Comparison of ENCODE assay signal across 1 cellular context in the genomic region with DNA sequence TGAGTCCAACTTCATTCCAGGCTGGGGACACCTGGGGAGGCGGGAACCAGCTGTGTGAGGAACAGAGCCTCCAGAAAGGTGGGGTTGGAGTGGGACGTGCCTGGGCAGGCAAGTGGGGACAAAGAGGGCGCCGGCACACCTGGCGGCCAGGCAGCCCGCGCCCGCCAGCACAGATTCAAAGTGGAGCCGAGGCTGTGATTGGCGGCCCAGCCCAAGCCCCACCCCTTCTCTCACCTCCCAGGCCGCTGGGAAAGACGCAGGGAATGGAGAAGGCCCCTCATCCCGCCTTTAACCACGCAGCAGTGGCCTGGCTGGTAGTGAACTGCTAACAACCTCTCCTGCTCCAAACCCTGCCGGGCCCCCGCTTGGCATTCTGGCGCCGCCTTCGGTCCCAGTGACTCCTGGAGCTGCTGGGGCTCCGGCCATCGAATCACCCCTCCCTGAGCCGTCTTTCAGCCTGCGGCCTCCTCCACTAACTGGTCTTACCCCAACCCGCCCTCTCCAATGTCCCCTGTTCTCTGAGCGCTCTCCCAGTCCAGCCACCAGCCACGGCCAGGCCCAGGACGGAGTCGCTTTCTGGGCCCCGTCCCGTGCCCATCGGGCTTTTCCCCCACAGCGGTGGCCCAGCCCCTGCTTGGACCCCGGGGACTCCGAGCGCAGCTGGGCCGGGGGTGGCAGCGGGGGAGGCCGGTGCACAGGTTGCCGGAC.
TF ChIP-seq lines count a peak whose summit lies in the region.

No MANE protein-coding gene starts in this region.

TF ChIP-seq in HepG2, 621 proteins besides CTCF, POLR2A, EP300 and RAD21 (continued from another document and continues in another):
- TF ChIP-seq ZNF709 (CRISPR knock-in tag; IDR thresholded peaks at IDR 0.05) (peak; percentile 83; the same call in 1 of the 2 replicates), PAXIP1 (CRISPR knock-in tag; conservative IDR thresholded peaks at IDR 0.05) (peak; percentile 8; the same call in 1 of the 2 replicates), ZNF354B (CRISPR knock-in tag; IDR thresholded peaks at IDR 0.05) (no peak), DPF2 (CRISPR knock-in tag; IDR thresholded peaks at IDR 0.05; ENCODE audit: borderline replicate concordance, low read depth) (no peak), ZSCAN12 (CRISPR knock-in tag; IDR thresholded peaks at IDR 0.05) (0 out of 2 replicates have a peak, but pooled peaks have one; percentile 30), THAP11 (CRISPR knock-in tag; IDR thresholded peaks at IDR 0.05) (no peak), SKIL (CRISPR knock-in tag; IDR thresholded peaks at IDR 0.05; ENCODE audit: borderline replicate concordance) (peak; percentile 56; the same call in 1 of the 2 replicates), HNRNPL (IDR thresholded peaks at IDR 0.05; ENCODE audit: low read depth, low read length) (peak; percentile 83; the same call in 1 of the 2 replicates), ETS1 (CRISPR knock-in tag; IDR thresholded peaks at IDR 0.05) (no peak; the same call in 1 of the 2 replicates), PCBP1 (IDR thresholded peaks at IDR 0.05; ENCODE audit: borderline replicate concordance, low read depth, low read length) (peak; percentile 91; the same call in 1 of the 2 replicates), PPARG (CRISPR knock-in tag; conservative IDR thresholded peaks at IDR 0.05) (0 out of 2 replicates have a peak, but pooled peaks have one; percentile 8), HNRNPLL (IDR thresholded peaks at IDR 0.05; ENCODE audit: low read depth, low read length, poor library complexity, severe bottlenecking) (peak; percentile 63), ZBTB46 (CRISPR knock-in tag; IDR thresholded peaks at IDR 0.05; ENCODE audit: borderline replicate concordance) (peak; percentile 72; the same call in 1 of the 2 replicates), SNAI1 (CRISPR knock-in tag; IDR thresholded peaks at IDR 0.05; ENCODE audit: borderline replicate concordance) (peak; percentile 92; the same call in 1 of the 2 replicates), U2AF1 (optimal IDR thresholded peaks at IDR 0.05; ENCODE audit: low read depth, low read length) (peak; percentile 85), MXD1 (CRISPR knock-in tag; IDR thresholded peaks at IDR 0.05) (peak; percentile 82), ZNF629 (CRISPR knock-in tag; conservative IDR thresholded peaks at IDR 0.05) (no peak), TCF12 (IDR thresholded peaks at IDR 0.05) (no peak), TCF12 (CRISPR knock-in tag; IDR thresholded peaks at IDR 0.05) (peak; percentile 85; the same call in 1 of the 2 replicates), PHF21A (CRISPR knock-in tag; IDR thresholded peaks at IDR 0.05) (no peak), ZBTB7B (CRISPR knock-in tag; IDR thresholded peaks at IDR 0.05) (peak; percentile 69), NFE2L2 (IDR thresholded peaks at IDR 0.05; ENCODE audit: low read length) (no peak), ZNF362 (CRISPR knock-in tag; IDR thresholded peaks at IDR 0.05; ENCODE audit: borderline replicate concordance) (0 out of 2 replicates have a peak, but pooled peaks have one; percentile 8), ZNF225 (CRISPR knock-in tag; IDR thresholded peaks at IDR 0.05) (no peak), SOX6 (IDR thresholded peaks at IDR 0.05) (no peak), SOX6 (CRISPR knock-in tag; IDR thresholded peaks at IDR 0.05) (peak; percentile 31; the same call in 1 of the 2 replicates), MED8 (CRISPR knock-in tag; IDR thresholded peaks at IDR 0.05; ENCODE audit: insufficient replicate concordance) (peak; percentile 60), HOXA3 (CRISPR knock-in tag; IDR thresholded peaks at IDR 0.05) (peak; percentile 33; the same call in 1 of the 2 replicates), BRD4 (CRISPR knock-in tag; IDR thresholded peaks at IDR 0.05) (peak; percentile 49), SAP130 (CRISPR knock-in tag; IDR thresholded peaks at IDR 0.05; ENCODE audit: low read depth) (peak; percentile 60)
- TF ChIP-seq, protein P1, sequence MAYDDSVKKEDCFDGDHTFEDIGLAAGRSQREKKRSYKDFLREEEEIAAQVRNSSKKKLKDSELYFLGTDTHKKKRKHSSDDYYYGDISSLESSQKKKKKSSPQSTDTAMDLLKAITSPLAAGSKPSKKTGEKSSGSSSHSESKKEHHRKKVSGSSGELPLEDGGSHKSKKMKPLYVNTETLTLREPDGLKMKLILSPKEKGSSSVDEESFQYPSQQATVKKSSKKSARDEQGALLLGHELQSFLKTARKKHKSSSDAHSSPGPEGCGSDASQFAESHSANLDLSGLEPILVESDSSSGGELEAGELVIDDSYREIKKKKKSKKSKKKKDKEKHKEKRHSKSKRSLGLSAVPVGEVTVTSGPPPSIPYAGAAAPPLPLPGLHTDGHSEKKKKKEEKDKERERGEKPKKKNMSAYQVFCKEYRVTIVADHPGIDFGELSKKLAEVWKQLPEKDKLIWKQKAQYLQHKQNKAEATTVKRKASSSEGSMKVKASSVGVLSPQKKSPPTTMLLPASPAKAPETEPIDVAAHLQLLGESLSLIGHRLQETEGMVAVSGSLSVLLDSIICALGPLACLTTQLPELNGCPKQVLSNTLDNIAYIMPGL (CRISPR knock-in tag; IDR thresholded peaks at IDR 0.05; ENCODE audit: borderline replicate concordance in 1 of 2, low read depth in 1 of 2): peak; percentile 43 to 68; a peak in 1 of 4 replicates
- TF ChIP-seq, protein P2, sequence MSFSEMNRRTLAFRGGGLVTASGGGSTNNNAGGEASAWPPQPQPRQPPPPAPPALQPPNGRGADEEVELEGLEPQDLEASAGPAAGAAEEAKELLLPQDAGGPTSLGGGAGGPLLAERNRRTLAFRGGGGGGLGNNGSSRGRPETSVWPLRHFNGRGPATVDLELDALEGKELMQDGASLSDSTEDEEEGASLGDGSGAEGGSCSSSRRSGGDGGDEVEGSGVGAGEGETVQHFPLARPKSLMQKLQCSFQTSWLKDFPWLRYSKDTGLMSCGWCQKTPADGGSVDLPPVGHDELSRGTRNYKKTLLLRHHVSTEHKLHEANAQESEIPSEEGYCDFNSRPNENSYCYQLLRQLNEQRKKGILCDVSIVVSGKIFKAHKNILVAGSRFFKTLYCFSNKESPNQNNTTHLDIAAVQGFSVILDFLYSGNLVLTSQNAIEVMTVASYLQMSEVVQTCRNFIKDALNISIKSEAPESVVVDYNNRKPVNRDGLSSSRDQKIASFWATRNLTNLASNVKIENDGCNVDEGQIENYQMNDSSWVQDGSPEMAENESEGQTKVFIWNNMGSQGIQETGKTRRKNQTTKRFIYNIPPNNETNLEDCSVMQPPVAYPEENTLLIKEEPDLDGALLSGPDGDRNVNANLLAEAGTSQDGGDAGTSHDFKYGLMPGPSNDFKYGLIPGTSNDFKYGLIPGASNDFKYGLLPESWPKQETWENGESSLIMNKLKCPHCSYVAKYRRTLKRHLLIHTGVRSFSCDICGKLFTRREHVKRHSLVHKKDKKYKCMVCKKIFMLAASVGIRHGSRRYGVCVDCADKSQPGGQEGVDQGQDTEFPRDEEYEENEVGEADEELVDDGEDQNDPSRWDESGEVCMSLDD (CRISPR knock-in tag; IDR thresholded peaks at IDR 0.05; ENCODE audit: borderline replicate concordance): peak; percentile 57; the same call in 1 of the 2 replicates
- TF ChIP-seq, protein P3, sequence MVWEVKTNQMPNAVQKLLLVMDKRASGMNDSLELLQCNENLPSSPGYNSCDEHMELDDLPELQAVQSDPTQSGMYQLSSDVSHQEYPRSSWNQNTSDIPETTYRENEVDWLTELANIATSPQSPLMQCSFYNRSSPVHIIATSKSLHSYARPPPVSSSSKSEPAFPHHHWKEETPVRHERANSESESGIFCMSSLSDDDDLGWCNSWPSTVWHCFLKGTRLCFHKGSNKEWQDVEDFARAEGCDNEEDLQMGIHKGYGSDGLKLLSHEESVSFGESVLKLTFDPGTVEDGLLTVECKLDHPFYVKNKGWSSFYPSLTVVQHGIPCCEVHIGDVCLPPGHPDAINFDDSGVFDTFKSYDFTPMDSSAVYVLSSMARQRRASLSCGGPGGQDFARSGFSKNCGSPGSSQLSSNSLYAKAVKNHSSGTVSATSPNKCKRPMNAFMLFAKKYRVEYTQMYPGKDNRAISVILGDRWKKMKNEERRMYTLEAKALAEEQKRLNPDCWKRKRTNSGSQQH (CRISPR knock-in tag; IDR thresholded peaks at IDR 0.05; ENCODE audit: low read depth): 0 out of 2 replicates have a peak, but pooled peaks have one; percentile 30
- TF ChIP-seq, protein P4, sequence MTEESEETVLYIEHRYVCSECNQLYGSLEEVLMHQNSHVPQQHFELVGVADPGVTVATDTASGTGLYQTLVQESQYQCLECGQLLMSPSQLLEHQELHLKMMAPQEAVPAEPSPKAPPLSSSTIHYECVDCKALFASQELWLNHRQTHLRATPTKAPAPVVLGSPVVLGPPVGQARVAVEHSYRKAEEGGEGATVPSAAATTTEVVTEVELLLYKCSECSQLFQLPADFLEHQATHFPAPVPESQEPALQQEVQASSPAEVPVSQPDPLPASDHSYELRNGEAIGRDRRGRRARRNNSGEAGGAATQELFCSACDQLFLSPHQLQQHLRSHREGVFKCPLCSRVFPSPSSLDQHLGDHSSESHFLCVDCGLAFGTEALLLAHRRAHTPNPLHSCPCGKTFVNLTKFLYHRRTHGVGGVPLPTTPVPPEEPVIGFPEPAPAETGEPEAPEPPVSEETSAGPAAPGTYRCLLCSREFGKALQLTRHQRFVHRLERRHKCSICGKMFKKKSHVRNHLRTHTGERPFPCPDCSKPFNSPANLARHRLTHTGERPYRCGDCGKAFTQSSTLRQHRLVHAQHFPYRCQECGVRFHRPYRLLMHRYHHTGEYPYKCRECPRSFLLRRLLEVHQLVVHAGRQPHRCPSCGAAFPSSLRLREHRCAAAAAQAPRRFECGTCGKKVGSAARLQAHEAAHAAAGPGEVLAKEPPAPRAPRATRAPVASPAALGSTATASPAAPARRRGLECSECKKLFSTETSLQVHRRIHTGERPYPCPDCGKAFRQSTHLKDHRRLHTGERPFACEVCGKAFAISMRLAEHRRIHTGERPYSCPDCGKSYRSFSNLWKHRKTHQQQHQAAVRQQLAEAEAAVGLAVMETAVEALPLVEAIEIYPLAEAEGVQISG (CRISPR knock-in tag; IDR thresholded peaks at IDR 0.05): peak; percentile 36
